ENCODE assay signal across 1 cellular context in the genomic region with DNA sequence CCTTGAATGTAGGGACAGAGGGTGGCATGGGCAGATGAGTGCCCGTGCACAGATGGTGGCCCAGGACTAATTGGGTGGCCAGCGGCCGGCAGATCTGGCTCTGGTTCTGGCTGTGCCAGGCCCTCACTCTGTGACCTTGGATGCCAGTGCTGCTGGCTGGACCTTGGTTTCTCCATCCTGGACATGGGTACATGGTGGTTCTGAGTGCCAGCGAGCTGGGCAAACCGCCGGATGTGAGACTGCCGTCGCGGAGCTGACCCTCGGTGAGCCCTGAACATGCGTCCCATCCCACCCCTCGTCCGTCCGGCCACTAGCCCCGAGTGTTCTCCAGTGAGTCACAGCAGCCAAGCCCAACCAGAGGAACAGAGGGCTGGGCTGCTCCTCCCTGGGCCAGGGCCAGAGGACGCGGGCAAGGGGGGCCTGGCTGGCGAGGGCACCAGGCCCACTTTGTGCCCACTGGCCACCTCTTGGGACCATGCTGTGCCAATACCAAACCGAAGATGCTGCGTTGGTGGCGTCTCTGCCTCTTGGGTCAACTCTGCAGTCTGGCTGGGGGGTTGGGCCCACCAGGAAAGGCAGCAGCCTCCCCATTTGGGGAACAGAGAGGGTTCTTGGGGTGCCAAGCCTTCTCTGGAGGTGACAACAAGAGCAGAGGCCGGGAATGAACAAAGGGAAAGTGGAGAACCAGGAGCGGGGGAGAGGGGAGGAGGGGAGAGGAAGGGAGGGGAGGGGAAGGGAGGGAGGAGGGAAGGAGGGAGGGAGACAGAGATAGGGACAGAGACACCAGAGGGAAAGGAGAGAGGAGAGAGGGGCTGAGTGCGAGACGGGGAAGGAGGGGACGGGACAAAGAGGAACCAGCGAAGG.
TF ChIP-seq lines count a peak whose summit lies in the region.

No MANE protein-coding gene starts in this region.

TF ChIP-seq in GM23338, 12 proteins besides CTCF, POLR2A, EP300 and RAD21:
- TF ChIP-seq, protein P1, sequence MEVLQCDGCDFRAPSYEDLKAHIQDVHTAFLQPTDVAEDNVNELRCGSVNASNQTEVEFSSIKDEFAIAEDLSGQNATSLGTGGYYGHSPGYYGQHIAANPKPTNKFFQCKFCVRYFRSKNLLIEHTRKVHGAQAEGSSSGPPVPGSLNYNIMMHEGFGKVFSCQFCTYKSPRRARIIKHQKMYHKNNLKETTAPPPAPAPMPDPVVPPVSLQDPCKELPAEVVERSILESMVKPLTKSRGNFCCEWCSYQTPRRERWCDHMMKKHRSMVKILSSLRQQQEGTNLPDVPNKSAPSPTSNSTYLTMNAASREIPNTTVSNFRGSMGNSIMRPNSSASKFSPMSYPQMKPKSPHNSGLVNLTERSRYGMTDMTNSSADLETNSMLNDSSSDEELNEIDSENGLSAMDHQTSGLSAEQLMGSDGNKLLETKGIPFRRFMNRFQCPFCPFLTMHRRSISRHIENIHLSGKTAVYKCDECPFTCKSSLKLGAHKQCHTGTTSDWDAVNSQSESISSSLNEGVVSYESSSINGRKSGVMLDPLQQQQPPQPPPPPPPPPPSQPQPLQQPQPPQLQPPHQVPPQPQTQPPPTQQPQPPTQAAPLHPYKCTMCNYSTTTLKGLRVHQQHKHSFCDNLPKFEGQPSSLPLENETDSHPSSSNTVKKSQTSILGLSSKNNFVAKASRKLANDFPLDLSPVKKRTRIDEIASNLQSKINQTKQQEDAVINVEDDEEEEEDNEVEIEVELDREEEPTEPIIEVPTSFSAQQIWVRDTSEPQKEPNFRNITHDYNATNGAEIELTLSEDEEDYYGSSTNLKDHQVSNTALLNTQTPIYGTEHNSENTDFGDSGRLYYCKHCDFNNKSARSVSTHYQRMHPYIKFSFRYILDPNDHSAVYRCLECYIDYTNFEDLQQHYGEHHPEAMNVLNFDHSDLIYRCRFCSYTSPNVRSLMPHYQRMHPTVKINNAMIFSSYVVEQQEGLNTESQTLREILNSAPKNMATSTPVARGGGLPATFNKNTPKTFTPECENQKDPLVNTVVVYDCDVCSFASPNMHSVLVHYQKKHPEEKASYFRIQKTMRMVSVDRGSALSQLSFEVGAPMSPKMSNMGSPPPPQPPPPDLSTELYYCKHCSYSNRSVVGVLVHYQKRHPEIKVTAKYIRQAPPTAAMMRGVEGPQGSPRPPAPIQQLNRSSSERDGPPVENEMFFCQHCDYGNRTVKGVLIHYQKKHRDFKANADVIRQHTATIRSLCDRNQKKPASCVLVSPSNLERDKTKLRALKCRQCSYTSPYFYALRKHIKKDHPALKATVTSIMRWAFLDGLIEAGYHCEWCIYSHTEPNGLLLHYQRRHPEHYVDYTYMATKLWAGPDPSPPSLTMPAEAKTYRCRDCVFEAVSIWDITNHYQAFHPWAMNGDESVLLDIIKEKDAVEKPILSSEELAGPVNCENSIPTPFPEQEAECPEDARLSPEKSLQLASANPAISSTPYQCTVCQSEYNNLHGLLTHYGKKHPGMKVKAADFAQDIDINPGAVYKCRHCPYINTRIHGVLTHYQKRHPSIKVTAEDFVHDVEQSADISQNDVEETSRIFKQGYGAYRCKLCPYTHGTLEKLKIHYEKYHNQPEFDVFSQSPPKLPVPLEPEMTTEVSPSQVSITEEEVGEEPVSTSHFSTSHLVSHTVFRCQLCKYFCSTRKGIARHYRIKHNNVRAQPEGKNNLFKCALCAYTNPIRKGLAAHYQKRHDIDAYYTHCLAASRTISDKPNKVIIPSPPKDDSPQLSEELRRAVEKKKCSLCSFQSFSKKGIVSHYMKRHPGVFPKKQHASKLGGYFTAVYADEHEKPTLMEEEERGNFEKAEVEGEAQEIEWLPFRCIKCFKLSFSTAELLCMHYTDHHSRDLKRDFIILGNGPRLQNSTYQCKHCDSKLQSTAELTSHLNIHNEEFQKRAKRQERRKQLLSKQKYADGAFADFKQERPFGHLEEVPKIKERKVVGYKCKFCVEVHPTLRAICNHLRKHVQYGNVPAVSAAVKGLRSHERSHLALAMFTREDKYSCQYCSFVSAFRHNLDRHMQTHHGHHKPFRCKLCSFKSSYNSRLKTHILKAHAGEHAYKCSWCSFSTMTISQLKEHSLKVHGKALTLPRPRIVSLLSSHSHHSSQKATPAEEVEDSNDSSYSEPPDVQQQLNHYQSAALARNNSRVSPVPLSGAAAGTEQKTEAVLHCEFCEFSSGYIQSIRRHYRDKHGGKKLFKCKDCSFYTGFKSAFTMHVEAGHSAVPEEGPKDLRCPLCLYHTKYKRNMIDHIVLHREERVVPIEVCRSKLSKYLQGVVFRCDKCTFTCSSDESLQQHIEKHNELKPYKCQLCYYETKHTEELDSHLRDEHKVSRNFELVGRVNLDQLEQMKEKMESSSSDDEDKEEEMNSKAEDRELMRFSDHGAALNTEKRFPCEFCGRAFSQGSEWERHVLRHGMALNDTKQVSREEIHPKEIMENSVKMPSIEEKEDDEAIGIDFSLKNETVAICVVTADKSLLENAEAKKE (CRISPR knock-in tag; IDR thresholded peaks at IDR 0.05) = no peak
- TF ChIP-seq CREB1 (CRISPR knock-in tag; IDR thresholded peaks at IDR 0.05; ENCODE audit: low read depth) (no peak), REST (IDR thresholded peaks at IDR 0.05; ENCODE audit: unreplicated experiment) (no peak), EZH2phosphoT487 (IDR thresholded peaks at IDR 0.05; ENCODE audit: unreplicated experiment) (no peak)
